Comparison of ENCODE assay signal across 24 cellular contexts in the genomic region with DNA sequence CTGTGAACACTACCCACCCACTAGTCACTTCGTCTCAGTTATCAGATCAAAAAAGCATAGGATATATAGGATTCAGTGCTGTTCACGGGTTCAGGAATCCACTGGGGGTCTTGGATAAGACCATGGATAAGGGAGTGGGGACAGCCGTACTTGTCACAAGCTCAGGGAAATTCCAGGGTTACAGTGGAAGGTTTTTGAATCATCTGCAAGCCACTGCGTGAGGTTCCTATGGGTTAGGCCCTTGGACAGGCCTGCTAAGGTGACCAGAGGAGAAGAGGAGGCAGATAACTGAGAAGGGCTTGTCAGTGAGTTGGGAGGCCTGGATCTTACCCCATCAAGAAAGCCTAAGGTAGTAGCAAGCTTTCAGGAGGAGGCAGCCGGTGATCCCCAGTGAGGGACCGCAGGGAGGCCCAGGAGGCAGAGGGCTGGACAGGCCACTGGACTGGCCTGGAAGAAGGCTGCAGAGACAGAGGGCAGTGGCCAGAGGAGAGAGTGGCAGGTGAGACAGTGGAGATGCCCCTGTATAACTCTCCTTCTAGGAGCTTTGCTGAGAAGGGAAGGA. TPM values are rescaled to one million over a fixed set of nuclear protein-coding genes. Genes with fewer than 3 reads are reported as not detected.
DNase-seq lines count a peak whose midpoint lies in the region; TF ChIP-seq lines count a peak whose summit lies in the region.
"Had no signal": no experiment of that assay in that cellular context is flagged by ENCODE, and none has a peak within 500 bp of the region (broad histone marks: within the 10 kb centered on the region; RNA-seq: fewer than 3 reads in every experiment).

No MANE protein-coding gene starts in this region.

- H2BK12ac ChIP-seq in H9 (ENCODE audit: insufficient read length, low read depth, low read length), result no peak overlapping the region
- H2BK12ac ChIP-seq in mesenchymal stem cell (ENCODE audit: low read length in 2 of 2), result no peak overlapping the region

- no peak overlapping the region for H4K5ac ChIP-seq in H9 (ENCODE audit: insufficient read length, low read depth, low read length)

- H2BK15ac ChIP-seq in H9 (ENCODE audit: low read depth, low read length) (no peak overlapping the region), mesenchymal stem cell (ENCODE audit: low read depth, poor library complexity, severe bottlenecking) (no peak overlapping the region)

- no peak overlapping the region for H3K27ac ChIP-seq in H9 (ENCODE audit: insufficient read length, low read depth, low read length)
- no peak overlapping the region for H3K27ac ChIP-seq in mesenchymal stem cell (ENCODE audit: low read length, poor library complexity, severe bottlenecking)
- peak overlapping the region in 1 of 4 donors; percentile 33 for H3K27ac ChIP-seq in esophagus muscularis mucosa (replicated peaks in 1 of 4)
- H3K27ac ChIP-seq: left ventricle myocardium inferior had no signal

- H2BK120ac ChIP-seq in H9 (ENCODE audit: low read depth, low read length, poor library complexity, severe bottlenecking) (no peak overlapping the region), mesenchymal stem cell (ENCODE audit: low read depth, low read length) (no peak overlapping the region)

- TF ChIP-seq CTCF in H9 (conservative IDR thresholded peaks at IDR 0.05) (no peak), type B pancreatic cell (conservative IDR thresholded peaks at IDR 0.05) (no peak), esophagus muscularis mucosa (IDR thresholded peaks at IDR 0.05) (no peak)

- TF ChIP-seq EP300 in esophagus muscularis mucosa (IDR thresholded peaks at IDR 0.05), result no peak

- no peaks in the 10 kb centered on the region for H3K36me3 Mint-ChIP-seq in H9 (ENCODE audit: insufficient read depth in 1 of 3, low read depth in 3 of 3)
- H3K36me3 Mint-ChIP-seq in type B pancreatic cell, result no peaks in the 10 kb centered on the region
- H3K36me3 Mint-ChIP-seq: CD4-positive, CD25-positive, alpha-beta regulatory T cell; naive B cell; stimulated activated memory B cell treated with anti-CD40 and anti-IgM and Interleukin-4, amounts not matched to agents 10 μg/mL and 1 μg/mL and 100 μg/mL, for 72 hours had no signal

- no peaks in the 10 kb centered on the region for H3K27me3 ChIP-seq in H9 (ENCODE audit: insufficient read depth, low read length)
- peaks cover 67 to 80% of the 10 kb centered on the region in 2 experiments for H3K27me3 ChIP-seq in mesenchymal stem cell (ENCODE audit: control insufficient read depth in 1 of 2, insufficient read depth in 1 of 2, low read length in 2 of 2)
- peaks cover 0 to 14% (median 0%) of the 10 kb centered on the region in 4 donors for H3K27me3 ChIP-seq in esophagus muscularis mucosa

- H2BK20ac ChIP-seq in H9 (ENCODE audit: low read depth, low read length, poor library complexity, severe bottlenecking), result no peak overlapping the region

- H3K9me3 ChIP-seq in H9 (ENCODE audit: control insufficient read depth, low read depth, low read length) (no peaks in the 10 kb centered on the region), mesenchymal stem cell (ENCODE audit: control insufficient read depth, low read length) (no peaks in the 10 kb centered on the region), esophagus muscularis mucosa (no peaks in the 10 kb centered on the region)
- H3K9me3 ChIP-seq: left ventricle myocardium inferior had no signal

- no peak overlapping the region for H3K4me3 Mint-ChIP-seq in H9
- H3K4me3 Mint-ChIP-seq in type B pancreatic cell, result no peak overlapping the region
- H3K4me3 Mint-ChIP-seq: dendritic cell treated with granulocyte-macrophage colony-stimulating factor and Interleukin-4, amounts not matched to agents 40 ng/mL and 50 ng/mL, for 4 days; naive B cell; stimulated activated memory B cell treated with anti-CD40 and anti-IgM and Interleukin-4, amounts not matched to agents 10 μg/mL and 1 μg/mL and 100 μg/mL, for 72 hours; T-helper 2 cell treated with Interferon-gamma antibody and Interleukin-4, amounts not matched to agents 5 μg/mL and 100 μg/mL, for 36 hours had no signal

- no peak overlapping the region for H3K56ac ChIP-seq in H9 (ENCODE audit: insufficient read length, low read depth, low read length)

- no peak overlapping the region for H2BK5ac ChIP-seq in H9 (ENCODE audit: insufficient read length, low read length)
- H2BK5ac ChIP-seq in mesenchymal stem cell (ENCODE audit: low read depth, low read length, poor library complexity, severe bottlenecking), result no peak overlapping the region

- H4K91ac ChIP-seq in H9 (ENCODE audit: insufficient read length, low read depth, low read length) (no peak overlapping the region), mesenchymal stem cell (ENCODE audit: low read length) (no peak overlapping the region)

- H3K9me3 Mint-ChIP-seq in H9 (no peaks in the 10 kb centered on the region), type B pancreatic cell (no peaks in the 10 kb centered on the region)
- H3K9me3 Mint-ChIP-seq: dendritic cell treated with granulocyte-macrophage colony-stimulating factor and Interleukin-4, amounts not matched to agents 40 ng/mL and 50 ng/mL, for 4 days; naive B cell; stimulated activated memory B cell treated with anti-CD40 and anti-IgM and Interleukin-4, amounts not matched to agents 10 μg/mL and 1 μg/mL and 100 μg/mL, for 72 hours; T-helper 2 cell treated with Interferon-gamma antibody and Interleukin-4, amounts not matched to agents 5 μg/mL and 100 μg/mL, for 36 hours had no signal

- H3K4me1 Mint-ChIP-seq in H9 (peaks cover 2 to 8% of the 10 kb centered on the region in 2 experiments; a peak in 3 of 4 replicates), type B pancreatic cell (ENCODE audit: unreplicated experiment) (peaks cover 36% of the 10 kb centered on the region)
- H3K4me1 Mint-ChIP-seq: naive B cell; stimulated activated memory B cell treated with anti-CD40 and anti-IgM and Interleukin-4, amounts not matched to agents 10 μg/mL and 1 μg/mL and 100 μg/mL, for 72 hours had no signal

- peak; percentile 44 for DNase-seq in activated effector memory CD4-positive, alpha-beta T cell treated with anti-CD3 and anti-CD28 coated beads, Interleukin-2, amount 50 U/mL, for 16 hours
- no peak for DNase-seq in activated effector memory CD4-positive, alpha-beta T cell treated with Interleukin-2 at 50 U/mL for 16 hours
- DNase-seq in H9, result peak; percentile 16
- peak; percentile 58 for DNase-seq in mesenchymal stem cell
- DNase-seq in type B pancreatic cell (ENCODE audit: extremely low spot score, unreplicated experiment), result peak; percentile 54
- no peak for DNase-seq in amygdala (lab: John Stamatoyannopoulos, UW)
- no peak for DNase-seq in DMS 273 treated with DMSO at 0.1 percent for 48 hours (lab: John Stamatoyannopoulos, UW)
- no peak for DNase-seq in esophagus muscularis mucosa (ENCODE audit: extremely low spot score)
- DNase-seq: activated gamma-delta T cell; activated T-cell treated with anti-CD3 and anti-CD28 coated beads for 4 hours; CD4-positive, CD25-positive, alpha-beta regulatory T cell; central memory CD4-positive, alpha-beta T cell; Karpas-422; left ventricle myocardium inferior; midbrain; naive B cell; NCI-H1436; NCI-H69; SHP77; trophoblast cell had no signal

- H3K18ac ChIP-seq in H9 (ENCODE audit: insufficient read length, low read depth, low read length) (no peak overlapping the region), mesenchymal stem cell (ENCODE audit: low read depth in 1 of 2, low read length in 2 of 2) (no peak overlapping the region)

- intact Hi-C loops in esophagus muscularis mucosa (cut with DNase I), result no loop called here

- H3K27ac Mint-ChIP-seq in H9 (no peak overlapping the region), type B pancreatic cell (no peak overlapping the region)
- H3K27ac Mint-ChIP-seq: dendritic cell treated with granulocyte-macrophage colony-stimulating factor and Interleukin-4, amounts not matched to agents 40 ng/mL and 50 ng/mL, for 4 days; stimulated activated memory B cell treated with anti-CD40 and anti-IgM and Interleukin-4, amounts not matched to agents 10 μg/mL and 1 μg/mL and 100 μg/mL, for 72 hours; T-helper 2 cell treated with Interferon-gamma antibody and Interleukin-4, amounts not matched to agents 5 μg/mL and 100 μg/mL, for 36 hours had no signal

- H3K23ac ChIP-seq in H9 (ENCODE audit: insufficient read length, low read depth, low read length) (no peak overlapping the region), mesenchymal stem cell (ENCODE audit: low read length in 2 of 2) (no peak overlapping the region)

- no CpG with 5 or more reads among the region's 6 CpGs for WGBS in H9 (ENCODE audit: extremely low coverage, insufficient read length, low lambda C conversion rate)
- 83% methylated on average over 6 of the region's 6 CpGs for WGBS in mesenchymal stem cell
- 97% methylated on average over 6 of the region's 6 CpGs for WGBS in esophagus muscularis mucosa

- H3K36me3 ChIP-seq in mesenchymal stem cell (ENCODE audit: control insufficient read depth in 1 of 2, insufficient read depth in 2 of 2, low read depth in 1 of 2, low read length in 2 of 2) (no peaks in the 10 kb centered on the region), esophagus muscularis mucosa (no peaks in the 10 kb centered on the region)
- H3K36me3 ChIP-seq: left ventricle myocardium inferior had no signal

- no peak overlapping the region for H3T11ph ChIP-seq in H9 (ENCODE audit: low read length)

- H3K4me1 ChIP-seq in H9 (ENCODE audit: insufficient read depth, low read length) (no peaks in the 10 kb centered on the region; the same call in 1 of the 2 replicates), mesenchymal stem cell (ENCODE audit: control insufficient read depth, insufficient read depth, low read depth, low read length) (peaks cover 3% of the 10 kb centered on the region), esophagus muscularis mucosa (peaks cover 0 to 19% (median 0%) of the 10 kb centered on the region in 4 donors)

- H3K14ac ChIP-seq in H9 (ENCODE audit: insufficient read depth, low read length) (no peak overlapping the region), mesenchymal stem cell (ENCODE audit: low read length in 2 of 2) (no peak overlapping the region)

- H3K4me3 ChIP-seq in mesenchymal stem cell (ENCODE audit: insufficient read depth in 1 of 2, low read depth in 1 of 2, low read length in 2 of 2) (no peak overlapping the region), esophagus muscularis mucosa (no peak overlapping the region)
- H3K4me3 ChIP-seq: left ventricle myocardium inferior had no signal

- H3K79me1 ChIP-seq in H9 (ENCODE audit: insufficient read depth, low read depth, low read length, poor library complexity, severe bottlenecking), result no peaks in the 10 kb centered on the region
- H3K79me1 ChIP-seq in mesenchymal stem cell (replicated peaks; ENCODE audit: low read length, poor library complexity, severe bottlenecking), result no peaks in the 10 kb centered on the region

- H3K4me2 ChIP-seq in H9 (ENCODE audit: insufficient read depth, insufficient read length, low read length) (no peak overlapping the region), mesenchymal stem cell (ENCODE audit: low read length, poor library complexity, severe bottlenecking) (no peak overlapping the region)

- no peak overlapping the region for H3K9ac ChIP-seq in H9 (ENCODE audit: extremely low read depth, insufficient read length, low read length)
- H3K9ac ChIP-seq in mesenchymal stem cell (ENCODE audit: low read length), result no peak overlapping the region

- no peak overlapping the region for H2AK5ac ChIP-seq in H9 (ENCODE audit: insufficient read length, low read length)
- no peak overlapping the region for H2AK5ac ChIP-seq in mesenchymal stem cell (ENCODE audit: low read length, severe bottlenecking)

- H3K4ac ChIP-seq in H9 (ENCODE audit: low read depth, low read length) (no peak overlapping the region), mesenchymal stem cell (ENCODE audit: low read depth in 1 of 2, low read length in 2 of 2) (no peak overlapping the region)

- TF ChIP-seq POLR2A in esophagus muscularis mucosa (IDR thresholded peaks at IDR 0.05; ENCODE audit: low read depth), result no peak

- H3K27me3 Mint-ChIP-seq in H9 (ENCODE audit: low read depth) (peaks cover 2% of the 10 kb centered on the region), type B pancreatic cell (peaks cover 10% of the 10 kb centered on the region)
- H3K27me3 Mint-ChIP-seq: CD4-positive, CD25-positive, alpha-beta regulatory T cell had no signal

- H4K20me1 ChIP-seq in H9 (ENCODE audit: control insufficient read depth, insufficient read depth, insufficient read length), result no peaks in the 10 kb centered on the region

- H4K8ac ChIP-seq in H9 (replicated peaks; ENCODE audit: insufficient read length, low read depth, low read length), result no peak overlapping the region
- H4K8ac ChIP-seq in mesenchymal stem cell (ENCODE audit: low read length), result no peak overlapping the region

- H3K23me2 ChIP-seq in H9 (ENCODE audit: insufficient read length, low read depth, low read length, poor library complexity, severe bottlenecking), result no peaks in the 10 kb centered on the region

- no peaks in the 10 kb centered on the region for H3K79me2 ChIP-seq in H9 (ENCODE audit: insufficient read depth, low read length)

- H2AFZ ChIP-seq in H9 (ENCODE audit: low read length), result no peak overlapping the region
- H2AFZ ChIP-seq in mesenchymal stem cell (ENCODE audit: low read depth, low read length), result no peak overlapping the region

RNA-seq across cellular contexts. Expression of gene NGFR, which starts 27.3 kb away (rescaled TPM):
- 9.6 and 10.9 TPM in 2 replicates for total RNA-seq in H9 (2021)
- 12.1 TPM for polyA plus RNA-seq in mesenchymal stem cell (2013, experiment 1 of 2)
- polyA plus RNA-seq in mesenchymal stem cell (2013, experiment 2 of 2), result 11.7 TPM
- total RNA-seq in type B pancreatic cell (ENCODE audit: low replicate concordance), result 2.1 and 41.3 TPM in 2 replicates
- total RNA-seq in esophagus muscularis mucosa, result 10 to 100 TPM; 12.9 to 31.6 (median 22.6) TPM
- polyA plus RNA-seq: CD4-positive, CD25-positive, alpha-beta regulatory T cell had no signal

RNA-seq across cellular contexts. Expression of gene NXPH3, which starts 53.3 kb away (rescaled TPM):
- total RNA-seq in H9 (2021) (1.3 and 1.7 TPM in 2 replicates), type B pancreatic cell (ENCODE audit: low replicate concordance) (0.45 and 0.46 TPM in 2 replicates), esophagus muscularis mucosa (10 to 100 TPM; 12.6 to 37.8 (median 21.2) TPM)
- polyA plus RNA-seq in mesenchymal stem cell (2013, experiment 1 of 2), result 0.01 TPM
- polyA plus RNA-seq in mesenchymal stem cell (2013, experiment 2 of 2), result 0.12 TPM
- total RNA-seq: CD4-positive, CD25-positive, alpha-beta regulatory T cell; Daoy had no signal
- polyA plus RNA-seq: CD4-positive, CD25-positive, alpha-beta regulatory T cell had no signal

Comparison
In these comparisons a context has a peak if more than half of its experiments do, and no peak if none do; other contexts are left out.
1. DNase-seq: peak in activated effector memory CD4-positive, alpha-beta T cell treated with anti-CD3 and anti-CD28 coated beads, Interleukin-2, amount 50 U/mL, for 16 hours (single experiment), H9 (single experiment), mesenchymal stem cell (single experiment) and type B pancreatic cell (single experiment); none in activated effector memory CD4-positive, alpha-beta T cell treated with Interleukin-2 at 50 U/mL for 16 hours (single experiment), amygdala (0 of 56), DMS 273 treated with DMSO at 0.1 percent for 48 hours (single experiment) and esophagus muscularis mucosa (single experiment).